ENCODE assay signal across 19 cellular contexts in genomic region chr1:159204071-159204790, GRCh38. TPM values are rescaled to one million over a fixed set of nuclear protein-coding genes. Genes with fewer than 3 reads are reported as not detected.
"Had no signal": no experiment of that assay in that cellular context is flagged by ENCODE, and none has a peak within 500 bp of the region (broad histone marks: within the 10 kb centered on the region; RNA-seq: fewer than 3 reads in every experiment).

No MANE protein-coding gene starts in this region.

- H3K4me3 Mint-ChIP-seq: activated CD4-positive, alpha-beta T cell treated with anti-CD3 and anti-CD28 coated beads, Interleukin-2, amount 10 ng/mL, durations not matched to agents 7 days and 5 days; activated naive CD8-positive, alpha-beta T cell treated with anti-CD3 and anti-CD28 coated beads, Interleukin-2, amount 10 ng/mL, durations not matched to agents 7 days and 5 days; dendritic cell treated with granulocyte-macrophage colony-stimulating factor and Interleukin-4, amounts not matched to agents 40 ng/mL and 50 ng/mL, for 4 days; effector memory CD8-positive, alpha-beta T cell; natural killer cell treated with Interleukin-12 subunit alpha and Interleukin-12 subunit beta and Interleukin-15 and Interleukin-18, amount 100 ng/mL, for 72 hours; stimulated activated naive CD8-positive, alpha-beta T cell treated with anti-CD3 and anti-CD28 coated beads, Interleukin-15, Interleukin-2, amounts not matched to agents 100 ng/mL and 50 ng/mL, for 24 hours; T-helper 1 cell treated with Interleukin-12 subunit alpha and Interleukin-12 subunit beta and Interleukin-4 antibody, amounts not matched to agents 30 μg/mL and 1 μg/mL, for 36 hours had no signal

- H3K9me3 Mint-ChIP-seq: activated CD4-positive, alpha-beta T cell treated with anti-CD3 and anti-CD28 coated beads, Interleukin-2, amount 10 ng/mL, durations not matched to agents 7 days and 5 days; activated naive CD8-positive, alpha-beta T cell treated with anti-CD3 and anti-CD28 coated beads, Interleukin-2, amount 10 ng/mL, durations not matched to agents 7 days and 5 days; dendritic cell treated with granulocyte-macrophage colony-stimulating factor and Interleukin-4, amounts not matched to agents 40 ng/mL and 50 ng/mL, for 4 days; effector memory CD8-positive, alpha-beta T cell; natural killer cell treated with Interleukin-12 subunit alpha and Interleukin-12 subunit beta and Interleukin-15 and Interleukin-18, amount 100 ng/mL, for 72 hours; stimulated activated naive CD8-positive, alpha-beta T cell treated with anti-CD3 and anti-CD28 coated beads, Interleukin-15, Interleukin-2, amounts not matched to agents 100 ng/mL and 50 ng/mL, for 24 hours; T-helper 1 cell treated with Interleukin-12 subunit alpha and Interleukin-12 subunit beta and Interleukin-4 antibody, amounts not matched to agents 30 μg/mL and 1 μg/mL, for 36 hours had no signal

- H3K27ac Mint-ChIP-seq: activated CD4-positive, alpha-beta T cell treated with anti-CD3 and anti-CD28 coated beads, Interleukin-2, amount 10 ng/mL, durations not matched to agents 7 days and 5 days; activated naive CD8-positive, alpha-beta T cell treated with anti-CD3 and anti-CD28 coated beads, Interleukin-2, amount 10 ng/mL, durations not matched to agents 7 days and 5 days; dendritic cell treated with granulocyte-macrophage colony-stimulating factor and Interleukin-4, amounts not matched to agents 40 ng/mL and 50 ng/mL, for 4 days; effector memory CD8-positive, alpha-beta T cell; natural killer cell treated with Interleukin-12 subunit alpha and Interleukin-12 subunit beta and Interleukin-15 and Interleukin-18, amount 100 ng/mL, for 72 hours; stimulated activated naive CD8-positive, alpha-beta T cell treated with anti-CD3 and anti-CD28 coated beads, Interleukin-15, Interleukin-2, amounts not matched to agents 100 ng/mL and 50 ng/mL, for 24 hours; T-helper 1 cell treated with Interleukin-12 subunit alpha and Interleukin-12 subunit beta and Interleukin-4 antibody, amounts not matched to agents 30 μg/mL and 1 μg/mL, for 36 hours had no signal

- ATAC-seq: effector memory CD8-positive, alpha-beta T cell; left lung had no signal

- H3K4me1 Mint-ChIP-seq: activated CD4-positive, alpha-beta T cell treated with anti-CD3 and anti-CD28 coated beads, Interleukin-2, amount 10 ng/mL, durations not matched to agents 7 days and 5 days had no signal

- DNase-seq: activated CD4-positive, alpha-beta T cell treated with anti-CD3 and anti-CD28 coated beads, Interleukin-2, amount 10 ng/mL, durations not matched to agents 7 days and 5 days; activated CD4-positive, CD25-positive, alpha-beta regulatory T cell; activated naive CD4-positive, alpha-beta T cell; activated naive CD8-positive, alpha-beta T cell treated with anti-CD3 and anti-CD28 coated beads, Interleukin-2, amount 10 ng/mL, durations not matched to agents 7 days and 5 days; brain microvascular endothelial cell; cerebellar nuclear complex; effector memory CD8-positive, alpha-beta T cell; hippocampal formation; kidney; left lung; mesenchymal stem cell; right cardiac atrium; small intestine; trophoblast cell had no signal

- H3K36me3 Mint-ChIP-seq: activated naive CD8-positive, alpha-beta T cell treated with anti-CD3 and anti-CD28 coated beads, Interleukin-2, amount 10 ng/mL, durations not matched to agents 7 days and 5 days; natural killer cell treated with Interleukin-12 subunit alpha and Interleukin-12 subunit beta and Interleukin-15 and Interleukin-18, amount 100 ng/mL, for 72 hours had no signal

RNA-seq across cellular contexts. Expression of gene ACKR1, which starts 0.4 kb away (rescaled TPM):
- total RNA-seq: activated CD4-positive, alpha-beta T cell treated with anti-CD3 and anti-CD28 coated beads, Interleukin-2, amount 10 ng/mL, durations not matched to agents 7 days and 5 days; activated naive CD8-positive, alpha-beta T cell treated with anti-CD3 and anti-CD28 coated beads, Interleukin-2, amount 10 ng/mL, durations not matched to agents 7 days and 5 days; natural killer cell treated with Interleukin-12 subunit alpha and Interleukin-12 subunit beta and Interleukin-15 and Interleukin-18, amount 100 ng/mL, for 72 hours; osteoblast had no signal

RNA-seq across cellular contexts. Expression of gene CADM3, which starts 32.8 kb away (rescaled TPM):
- total RNA-seq: activated CD4-positive, alpha-beta T cell treated with anti-CD3 and anti-CD28 coated beads, Interleukin-2, amount 10 ng/mL, durations not matched to agents 7 days and 5 days; activated naive CD8-positive, alpha-beta T cell treated with anti-CD3 and anti-CD28 coated beads, Interleukin-2, amount 10 ng/mL, durations not matched to agents 7 days and 5 days; natural killer cell treated with Interleukin-12 subunit alpha and Interleukin-12 subunit beta and Interleukin-15 and Interleukin-18, amount 100 ng/mL, for 72 hours had no signal
